12 cellular contexts compared by ENCODE assay signal in the genomic region with DNA sequence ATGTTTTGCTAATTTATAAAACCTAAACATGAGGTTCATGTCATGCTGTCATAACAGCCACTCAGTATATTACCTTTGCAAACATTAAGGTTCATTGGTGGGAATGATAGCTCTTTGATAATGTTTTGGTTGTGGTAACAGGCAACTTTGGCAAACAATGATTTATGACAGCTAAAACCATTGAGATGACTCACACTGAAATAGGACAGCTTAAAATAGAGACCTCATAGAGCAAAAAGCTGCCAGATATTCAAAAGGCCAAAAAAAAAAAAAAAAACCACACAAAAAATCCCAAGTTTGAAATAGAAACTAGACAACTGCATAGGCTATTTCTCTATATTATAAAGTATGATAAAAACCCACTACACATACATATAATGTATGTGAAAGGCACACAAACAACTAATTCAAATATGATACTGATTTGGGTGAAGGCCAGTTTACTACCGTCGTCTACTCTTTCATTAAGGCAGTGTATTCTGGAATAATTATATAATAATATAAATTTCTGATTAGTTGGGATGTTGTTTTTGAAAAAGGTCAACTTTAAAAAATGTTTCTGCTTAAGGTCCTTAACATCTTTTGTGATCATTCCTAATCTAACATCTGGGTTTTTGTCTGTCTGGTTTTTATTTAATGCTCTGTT.
A peak's percentile ranks its signal among the peaks of the same experiment; 100 is the strongest.
DNase-seq lines count a peak whose midpoint lies in the region; ATAC-seq and TF ChIP-seq lines count a peak whose summit lies in the region.
"Had no signal": no experiment of that assay in that cellular context is flagged by ENCODE, and none has a peak within 500 bp of the region (broad histone marks: within the 10 kb centered on the region; RNA-seq: fewer than 3 reads in every experiment).

No MANE protein-coding gene starts in this region.

- ATAC-seq in GM18499 (IDR thresholded peaks at IDR 0.05; ENCODE audit: insufficient read depth, unreplicated experiment), result peak; percentile 85
- ATAC-seq in HG02642 (IDR thresholded peaks at IDR 0.05; ENCODE audit: poor library complexity, unreplicated experiment), result peak; percentile 76
- no peak for ATAC-seq in GM19467 (IDR thresholded peaks at IDR 0.05; ENCODE audit: unreplicated experiment)

- H3K4me1 ChIP-seq in osteoblast (ENCODE audit: insufficient read depth, low read length) (peaks cover 3% of the 10 kb centered on the region), esophagus muscularis mucosa (peaks cover 0 to 10% (median 4%) of the 10 kb centered on the region in 4 donors)

- H4K20me1 ChIP-seq in osteoblast (ENCODE audit: insufficient read depth, low read length), result no peaks in the 10 kb centered on the region

- no peak overlapping the region for H3K4me3 Mint-ChIP-seq in activated CD4-positive, alpha-beta memory T cell treated with anti-CD3 and anti-CD28 coated beads, Interleukin-2, amount 10 ng/mL, durations not matched to agents 7 days and 5 days

- peak overlapping the region; percentile 38 for H3K4me2 ChIP-seq in osteoblast (ENCODE audit: insufficient read depth, low read length)

- intact Hi-C loops in esophagus muscularis mucosa (cut with DNase I), result no loop called here

- no peak for TF ChIP-seq POLR2A in esophagus muscularis mucosa (IDR thresholded peaks at IDR 0.05; ENCODE audit: low read depth)

- peaks cover 2% of the 10 kb centered on the region for H3K9me3 Mint-ChIP-seq in activated CD4-positive, alpha-beta memory T cell treated with anti-CD3 and anti-CD28 coated beads, Interleukin-2, amount 10 ng/mL, durations not matched to agents 7 days and 5 days

- H3K27ac ChIP-seq in osteoblast (ENCODE audit: low read depth, low read length) (no peak overlapping the region), esophagus muscularis mucosa (replicated peaks in 1 of 4) (no peak overlapping the region)

- 26% methylated on average over 2 of the region's 2 CpGs for WGBS in esophagus muscularis mucosa

- CTCF ChIA-PET in activated CD4-positive, alpha-beta memory T cell treated with anti-CD3 and anti-CD28 coated beads, Interleukin-2, amount 10 ng/mL, durations not matched to agents 7 days and 5 days (lab: Charles Lee), result no interaction called here

- H3K4me3 ChIP-seq in osteoblast (ENCODE audit: insufficient read depth, low read length), result no peak overlapping the region
- no peak overlapping the region for H3K4me3 ChIP-seq in esophagus muscularis mucosa

- TF ChIP-seq EP300 in esophagus muscularis mucosa (IDR thresholded peaks at IDR 0.05), result no peak

- DNase-seq in NCI-H226, result peak; percentile 20
- no peak for DNase-seq in osteoblast (ENCODE audit: insufficient read length, low spot score, missing footprints)
- no peak for DNase-seq in SK-N-DZ (ENCODE audit: low spot score)
- no peak for DNase-seq in esophagus muscularis mucosa (ENCODE audit: extremely low spot score)
- no peak for DNase-seq in activated CD4-positive, alpha-beta memory T cell treated with anti-CD3 and anti-CD28 coated beads, Interleukin-2, amount 10 ng/mL, durations not matched to agents 7 days and 5 days
- DNase-seq: amygdala, hippocampal formation, NCI-H2171 treated with DMSO at 0.1 percent for 48 hours, occipital lobe had no signal

- no peaks in the 10 kb centered on the region for H3K36me3 ChIP-seq in osteoblast (ENCODE audit: insufficient read depth, low read length)
- no peaks in the 10 kb centered on the region for H3K36me3 ChIP-seq in esophagus muscularis mucosa

- H3K4me1 Mint-ChIP-seq in activated CD4-positive, alpha-beta memory T cell treated with anti-CD3 and anti-CD28 coated beads, Interleukin-2, amount 10 ng/mL, durations not matched to agents 7 days and 5 days, result no peaks in the 10 kb centered on the region

- no peaks in the 10 kb centered on the region for H3K27me3 Mint-ChIP-seq in activated CD4-positive, alpha-beta memory T cell treated with anti-CD3 and anti-CD28 coated beads, Interleukin-2, amount 10 ng/mL, durations not matched to agents 7 days and 5 days

- H3K27ac Mint-ChIP-seq in activated CD4-positive, alpha-beta memory T cell treated with anti-CD3 and anti-CD28 coated beads, Interleukin-2, amount 10 ng/mL, durations not matched to agents 7 days and 5 days, result no peak overlapping the region

- H3K36me3 Mint-ChIP-seq in activated CD4-positive, alpha-beta memory T cell treated with anti-CD3 and anti-CD28 coated beads, Interleukin-2, amount 10 ng/mL, durations not matched to agents 7 days and 5 days (ENCODE audit: low read depth), result no peaks in the 10 kb centered on the region

- no peak overlapping the region for H2AFZ ChIP-seq in osteoblast (ENCODE audit: low read length)

- H3K9me3 ChIP-seq in osteoblast (ENCODE audit: low read depth, low read length) (no peaks in the 10 kb centered on the region), esophagus muscularis mucosa (no peaks in the 10 kb centered on the region)

- H3K79me2 ChIP-seq in osteoblast (ENCODE audit: insufficient read depth, low read length), result no peaks in the 10 kb centered on the region

- H3K27me3 ChIP-seq in osteoblast (ENCODE audit: insufficient read depth, low read length) (no peaks in the 10 kb centered on the region), esophagus muscularis mucosa (no peaks in the 10 kb centered on the region)

- TF ChIP-seq CTCF in osteoblast (IDR thresholded peaks at IDR 0.05; ENCODE audit: extremely low read depth, low read depth, low read length) (no peak), esophagus muscularis mucosa (IDR thresholded peaks at IDR 0.05) (no peak)

- POLR2A ChIA-PET in activated CD4-positive, alpha-beta memory T cell treated with anti-CD3 and anti-CD28 coated beads, Interleukin-2, amount 10 ng/mL, durations not matched to agents 7 days and 5 days (lab: Charles Lee), result no interaction called here
